In genomic region chr2:227529871-227530270, GRCh38 we compare ENCODE assay signal across 20 cellular contexts. TPM values are rescaled to one million over a fixed set of nuclear protein-coding genes. Genes with fewer than 3 reads are reported as not detected.
DNase-seq lines count a peak whose midpoint lies in the region; ATAC-seq and TF ChIP-seq lines count a peak whose summit lies in the region.
"Had no signal": no experiment of that assay in that cellular context is flagged by ENCODE, and none has a peak within 500 bp of the region (broad histone marks: within the 10 kb centered on the region; RNA-seq: fewer than 3 reads in every experiment).

No MANE protein-coding gene starts in this region.

- H3K27me3 Mint-ChIP-seq in activated CD4-positive, alpha-beta T cell treated with anti-CD3 and anti-CD28 coated beads for 36 hours: no peaks in the 10 kb centered on the region
- no peaks in the 10 kb centered on the region for H3K27me3 Mint-ChIP-seq in activated CD4-positive, alpha-beta T cell treated with anti-CD3 and anti-CD28 coated beads, Interleukin-2, amount 10 ng/mL, durations not matched to agents 24 days and 14 days
- no peaks in the 10 kb centered on the region for H3K27me3 Mint-ChIP-seq in progenitor cell of endocrine pancreas
- H3K27me3 Mint-ChIP-seq: B cell; CD4-positive, CD25-positive, alpha-beta regulatory T cell had no signal

- CTCF ChIA-PET in activated CD4-positive, alpha-beta T cell treated with anti-CD3 and anti-CD28 coated beads for 36 hours (lab: Charles Lee): interaction anchor here (1.2 kb wide), 1 partner anchor 10 kb away, joined by 5 read pairs; no protein-coding TSS in a partner anchor

- DNase-seq in activated CD4-positive, alpha-beta T cell treated with anti-CD3 and anti-CD28 coated beads for 36 hours: no peak
- DNase-seq in activated CD4-positive, alpha-beta T cell treated with anti-CD3 and anti-CD28 coated beads, Interleukin-2, amount 10 ng/mL, durations not matched to agents 24 days and 14 days: no peak
- DNase-seq in SK-MEL-5 (ENCODE audit: low read depth, low spot score) (peak; percentile 44), left kidney (ENCODE audit: low read depth, low spot score) (peak; percentile 24), progenitor cell of endocrine pancreas (ENCODE audit: low spot score, unreplicated experiment) (no peak), coronary artery (ENCODE audit: low spot score) (no peak)
- DNase-seq: CD4-positive, CD25-positive, alpha-beta regulatory T cell; CD8-positive, alpha-beta T cell; DMS 273 treated with DMSO at 0.1 percent for 48 hours; DMS79; EL; GDM1; GOT3; HFFc6 had no signal

- no peak overlapping the region for H3K27ac ChIP-seq in coronary artery
- H3K27ac ChIP-seq: 22Rv1, BLaER1, C4-2B had no signal

- no peak overlapping the region for H3K4me3 Mint-ChIP-seq in activated CD4-positive, alpha-beta T cell treated with anti-CD3 and anti-CD28 coated beads for 36 hours
- no peak overlapping the region for H3K4me3 Mint-ChIP-seq in activated CD4-positive, alpha-beta T cell treated with anti-CD3 and anti-CD28 coated beads, Interleukin-2, amount 10 ng/mL, durations not matched to agents 24 days and 14 days
- no peak overlapping the region for H3K4me3 Mint-ChIP-seq in progenitor cell of endocrine pancreas (ENCODE audit: low read depth)
- H3K4me3 Mint-ChIP-seq: B cell; CD4-positive, CD25-positive, alpha-beta regulatory T cell; CD8-positive, alpha-beta T cell; HFFc6 had no signal

- peak overlapping the region; percentile 24 for H3K27ac Mint-ChIP-seq in activated CD4-positive, alpha-beta T cell treated with anti-CD3 and anti-CD28 coated beads for 36 hours
- H3K27ac Mint-ChIP-seq in activated CD4-positive, alpha-beta T cell treated with anti-CD3 and anti-CD28 coated beads, Interleukin-2, amount 10 ng/mL, durations not matched to agents 24 days and 14 days: no peak overlapping the region
- H3K27ac Mint-ChIP-seq in progenitor cell of endocrine pancreas: no peak overlapping the region
- H3K27ac Mint-ChIP-seq: B cell; CD8-positive, alpha-beta T cell; HFFc6 had no signal

- POLR2A ChIA-PET in activated CD4-positive, alpha-beta T cell treated with anti-CD3 and anti-CD28 coated beads for 36 hours (lab: Charles Lee): no interaction called here

- H3K4me3 ChIP-seq in coronary artery: no peak overlapping the region
- H3K4me3 ChIP-seq: BLaER1, GM12878, HAP-1 had no signal

- TF ChIP-seq CTCF in progenitor cell of endocrine pancreas (IDR thresholded peaks at IDR 0.05; ENCODE audit: unreplicated experiment) (no peak), coronary artery (IDR thresholded peaks at IDR 0.05) (no peak)

- in situ Hi-C loops in SK-MEL-5 (cut with HindIII; ENCODE audit: low pct_unique_long_range_greater_than_20kb, low sequenced_read_pairs): no loop called here

- no peak for ATAC-seq in activated CD4-positive, alpha-beta T cell treated with anti-CD3 and anti-CD28 coated beads for 36 hours
- ATAC-seq: CD8-positive, alpha-beta T cell; GM12878 had no signal

- H3K36me3 Mint-ChIP-seq in activated CD4-positive, alpha-beta T cell treated with anti-CD3 and anti-CD28 coated beads for 36 hours (ENCODE audit: low read depth): peaks cover 61% of the 10 kb centered on the region
- H3K36me3 Mint-ChIP-seq in activated CD4-positive, alpha-beta T cell treated with anti-CD3 and anti-CD28 coated beads, Interleukin-2, amount 10 ng/mL, durations not matched to agents 24 days and 14 days (ENCODE audit: low read depth): peaks cover 59% of the 10 kb centered on the region
- H3K36me3 Mint-ChIP-seq in progenitor cell of endocrine pancreas (ENCODE audit: insufficient read depth): peaks cover 15% of the 10 kb centered on the region

- intact Hi-C loops in activated CD4-positive, alpha-beta T cell treated with anti-CD3 and anti-CD28 coated beads for 36 hours (cut with DNase I, micrococcal nuclease): no loop called here
- intact Hi-C loops in activated CD4-positive, alpha-beta T cell treated with anti-CD3 and anti-CD28 coated beads, Interleukin-2, amount 10 ng/mL, durations not matched to agents 24 days and 14 days (cut with micrococcal nuclease): no loop called here

- H3K9me3 Mint-ChIP-seq in activated CD4-positive, alpha-beta T cell treated with anti-CD3 and anti-CD28 coated beads for 36 hours (ENCODE audit: low read depth): no peaks in the 10 kb centered on the region
- no peaks in the 10 kb centered on the region for H3K9me3 Mint-ChIP-seq in activated CD4-positive, alpha-beta T cell treated with anti-CD3 and anti-CD28 coated beads, Interleukin-2, amount 10 ng/mL, durations not matched to agents 24 days and 14 days
- no peaks in the 10 kb centered on the region for H3K9me3 Mint-ChIP-seq in progenitor cell of endocrine pancreas (ENCODE audit: low read depth)
- H3K9me3 Mint-ChIP-seq: CD4-positive, CD25-positive, alpha-beta regulatory T cell; CD8-positive, alpha-beta T cell; HFFc6 had no signal

- H3K4me1 Mint-ChIP-seq in activated CD4-positive, alpha-beta T cell treated with anti-CD3 and anti-CD28 coated beads for 36 hours: peaks cover 22% of the 10 kb centered on the region
- H3K4me1 Mint-ChIP-seq in activated CD4-positive, alpha-beta T cell treated with anti-CD3 and anti-CD28 coated beads, Interleukin-2, amount 10 ng/mL, durations not matched to agents 24 days and 14 days: peaks cover 7% of the 10 kb centered on the region
- no peaks in the 10 kb centered on the region for H3K4me1 Mint-ChIP-seq in progenitor cell of endocrine pancreas (ENCODE audit: low read depth)

RNA-seq across cellular contexts. Expression of gene AGFG1, which starts 57.9 kb away (rescaled TPM):
- 100 to 1,000 TPM; 158 to 214 TPM for total RNA-seq in activated CD4-positive, alpha-beta T cell treated with anti-CD3 and anti-CD28 coated beads for 36 hours
- total RNA-seq in activated CD4-positive, alpha-beta T cell treated with anti-CD3 and anti-CD28 coated beads, Interleukin-2, amount 10 ng/mL, durations not matched to agents 24 days and 14 days: 221 and 229 TPM in 2 replicates
- total RNA-seq in SK-MEL-5 (2014; rRNA removed; shearing (Covaris generic)): 113 and 134 TPM in 2 replicates
- polyA plus RNA-seq in SK-MEL-5 (2015; cell fraction: cytosol; rRNA removed): 80.8 and 94.8 TPM in 2 replicates
- polyA plus RNA-seq in SK-MEL-5 (2015; cell fraction: nucleus; rRNA removed): 65.6 and 82.8 TPM in 2 replicates
- total RNA-seq in progenitor cell of endocrine pancreas: 74.5 and 82.2 TPM in 2 replicates

Comparison
In these comparisons a context has a peak if more than half of its experiments do, and no peak if none do; other contexts are left out.
1. DNase-seq: peak in SK-MEL-5 (single experiment) and left kidney (single experiment); none in activated CD4-positive, alpha-beta T cell treated with anti-CD3 and anti-CD28 coated beads for 36 hours (single experiment), activated CD4-positive, alpha-beta T cell treated with anti-CD3 and anti-CD28 coated beads, Interleukin-2, amount 10 ng/mL, durations not matched to agents 24 days and 14 days (single experiment), progenitor cell of endocrine pancreas (single experiment) and coronary artery (single experiment).